1 cellular context compared by ENCODE assay signal in the genomic region with DNA sequence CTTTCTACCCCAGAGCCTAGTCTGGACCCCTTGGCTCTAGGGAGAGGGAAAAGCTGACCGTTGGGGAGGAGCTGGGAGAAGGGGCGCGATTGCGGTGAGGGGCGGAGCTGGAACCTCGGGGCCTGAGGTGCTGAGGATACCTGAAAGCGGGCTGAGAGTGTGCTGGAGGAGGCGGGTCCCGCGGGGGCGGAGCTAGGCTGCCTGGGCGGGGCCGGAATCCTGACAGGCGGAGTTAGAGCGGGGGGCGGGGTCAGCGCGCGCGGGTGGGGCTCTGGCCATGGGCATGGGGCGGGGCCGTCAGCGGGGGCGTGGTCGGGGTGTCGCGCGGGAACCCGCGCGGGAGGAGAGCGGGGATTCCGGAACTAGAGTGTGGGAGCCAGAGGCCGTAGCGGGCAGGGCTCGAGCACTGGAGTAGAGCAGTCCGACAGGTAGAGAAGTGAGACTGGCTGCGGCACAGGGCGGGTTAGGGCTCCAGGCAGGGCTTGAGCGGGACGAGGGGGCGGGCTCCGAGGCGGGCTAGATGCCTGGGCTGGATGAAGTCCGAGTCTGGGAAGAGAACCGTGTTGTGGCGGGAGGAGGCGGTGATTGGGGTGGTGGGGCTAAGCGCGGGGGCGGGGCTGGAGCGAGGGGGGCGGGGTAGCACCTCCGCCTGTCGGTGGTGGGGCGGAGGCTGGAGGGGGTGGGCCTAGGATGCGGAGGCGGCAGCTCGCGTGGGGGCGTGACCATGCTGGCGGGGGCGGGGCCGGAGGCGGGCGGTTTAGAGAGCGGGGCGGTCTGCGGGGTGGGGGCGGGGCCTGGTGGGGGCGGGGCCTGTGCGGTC.
TF ChIP-seq lines count a peak whose summit lies in the region.

A gene (plus strand): TSS at position 815 of the 820 bp plus-strand sequence. CDS start 35 bp downstream, outside the sequence.

TF ChIP-seq in HEK293, 187 proteins besides CTCF, POLR2A, EP300 and RAD21 (continued from another document and continues in another):
- TF ChIP-seq, protein P1, sequence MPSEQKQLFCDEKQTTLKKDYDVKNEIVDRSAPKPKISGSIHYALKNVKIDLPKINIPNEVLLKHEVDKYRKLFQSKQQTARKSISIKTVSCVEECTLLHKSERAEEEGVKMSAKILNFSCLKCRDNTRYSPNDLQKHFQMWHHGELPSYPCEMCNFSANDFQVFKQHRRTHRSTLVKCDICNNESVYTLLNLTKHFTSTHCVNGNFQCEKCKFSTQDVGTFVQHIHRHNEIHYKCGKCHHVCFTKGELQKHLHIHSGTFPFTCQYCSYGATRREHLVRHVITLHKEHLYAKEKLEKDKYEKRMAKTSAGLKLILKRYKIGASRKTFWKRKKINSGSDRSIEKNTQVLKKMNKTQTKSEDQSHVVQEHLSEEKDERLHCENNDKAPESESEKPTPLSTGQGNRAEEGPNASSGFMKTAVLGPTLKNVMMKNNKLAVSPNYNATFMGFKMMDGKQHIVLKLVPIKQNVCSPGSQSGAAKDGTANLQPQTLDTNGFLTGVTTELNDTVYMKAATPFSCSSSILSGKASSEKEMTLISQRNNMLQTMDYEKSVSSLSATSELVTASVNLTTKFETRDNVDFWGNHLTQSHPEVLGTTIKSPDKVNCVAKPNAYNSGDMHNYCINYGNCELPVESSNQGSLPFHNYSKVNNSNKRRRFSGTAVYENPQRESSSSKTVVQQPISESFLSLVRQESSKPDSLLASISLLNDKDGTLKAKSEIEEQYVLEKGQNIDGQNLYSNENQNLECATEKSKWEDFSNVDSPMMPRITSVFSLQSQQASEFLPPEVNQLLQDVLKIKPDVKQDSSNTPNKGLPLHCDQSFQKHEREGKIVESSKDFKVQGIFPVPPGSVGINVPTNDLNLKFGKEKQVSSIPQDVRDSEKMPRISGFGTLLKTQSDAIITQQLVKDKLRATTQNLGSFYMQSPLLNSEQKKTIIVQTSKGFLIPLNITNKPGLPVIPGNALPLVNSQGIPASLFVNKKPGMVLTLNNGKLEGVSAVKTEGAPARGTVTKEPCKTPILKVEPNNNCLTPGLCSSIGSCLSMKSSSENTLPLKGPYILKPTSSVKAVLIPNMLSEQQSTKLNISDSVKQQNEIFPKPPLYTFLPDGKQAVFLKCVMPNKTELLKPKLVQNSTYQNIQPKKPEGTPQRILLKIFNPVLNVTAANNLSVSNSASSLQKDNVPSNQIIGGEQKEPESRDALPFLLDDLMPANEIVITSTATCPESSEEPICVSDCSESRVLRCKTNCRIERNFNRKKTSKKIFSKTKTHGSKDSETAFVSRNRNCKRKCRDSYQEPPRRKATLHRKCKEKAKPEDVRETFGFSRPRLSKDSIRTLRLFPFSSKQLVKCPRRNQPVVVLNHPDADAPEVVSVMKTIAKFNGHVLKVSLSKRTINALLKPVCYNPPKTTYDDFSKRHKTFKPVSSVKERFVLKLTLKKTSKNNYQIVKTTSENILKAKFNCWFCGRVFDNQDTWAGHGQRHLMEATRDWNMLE (tag by site-specific recombination; conservative IDR thresholded peaks at IDR 0.05; ENCODE audit: low read depth): no peak
- TF ChIP-seq RBAK (tag by site-specific recombination; IDR thresholded peaks at IDR 0.05): no peak
- no peak for TF ChIP-seq ZNF132 (tag by site-specific recombination; IDR thresholded peaks at IDR 0.05; ENCODE audit: borderline replicate concordance)
- TF ChIP-seq ZNF335 (tag by site-specific recombination; conservative IDR thresholded peaks at IDR 0.05): no peak
- TF ChIP-seq KLF1 (tag by site-specific recombination; IDR thresholded peaks at IDR 0.05): peak; percentile 73
- no peak for TF ChIP-seq ZNF274 (IDR thresholded peaks at IDR 0.05; ENCODE audit: low read length)
- no peak for TF ChIP-seq ZNF274 (tag by site-specific recombination; IDR thresholded peaks at IDR 0.05; ENCODE audit: borderline replicate concordance)
- TF ChIP-seq, protein P2, sequence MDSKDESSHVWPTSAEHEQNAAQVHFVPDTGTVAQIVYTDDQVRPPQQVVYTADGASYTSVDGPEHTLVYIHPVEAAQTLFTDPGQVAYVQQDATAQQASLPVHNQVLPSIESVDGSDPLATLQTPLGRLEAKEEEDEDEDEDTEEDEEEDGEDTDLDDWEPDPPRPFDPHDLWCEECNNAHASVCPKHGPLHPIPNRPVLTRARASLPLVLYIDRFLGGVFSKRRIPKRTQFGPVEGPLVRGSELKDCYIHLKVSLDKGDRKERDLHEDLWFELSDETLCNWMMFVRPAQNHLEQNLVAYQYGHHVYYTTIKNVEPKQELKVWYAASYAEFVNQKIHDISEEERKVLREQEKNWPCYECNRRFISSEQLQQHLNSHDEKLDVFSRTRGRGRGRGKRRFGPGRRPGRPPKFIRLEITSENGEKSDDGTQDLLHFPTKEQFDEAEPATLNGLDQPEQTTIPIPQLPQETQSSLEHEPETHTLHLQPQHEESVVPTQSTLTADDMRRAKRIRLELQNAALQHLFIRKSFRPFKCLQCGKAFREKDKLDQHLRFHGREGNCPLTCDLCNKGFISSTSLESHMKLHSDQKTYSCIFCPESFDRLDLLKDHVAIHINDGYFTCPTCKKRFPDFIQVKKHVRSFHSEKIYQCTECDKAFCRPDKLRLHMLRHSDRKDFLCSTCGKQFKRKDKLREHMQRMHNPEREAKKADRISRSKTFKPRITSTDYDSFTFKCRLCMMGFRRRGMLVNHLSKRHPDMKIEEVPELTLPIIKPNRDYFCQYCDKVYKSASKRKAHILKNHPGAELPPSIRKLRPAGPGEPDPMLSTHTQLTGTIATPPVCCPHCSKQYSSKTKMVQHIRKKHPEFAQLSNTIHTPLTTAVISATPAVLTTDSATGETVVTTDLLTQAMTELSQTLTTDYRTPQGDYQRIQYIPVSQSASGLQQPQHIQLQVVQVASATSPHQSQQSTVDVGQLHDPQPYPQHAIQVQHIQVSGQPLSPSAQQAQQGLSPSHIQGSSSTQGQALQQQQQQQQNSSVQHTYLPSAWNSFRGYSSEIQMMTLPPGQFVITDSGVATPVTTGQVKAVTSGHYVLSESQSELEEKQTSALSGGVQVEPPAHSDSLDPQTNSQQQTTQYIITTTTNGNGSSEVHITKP (tag by site-specific recombination; IDR thresholded peaks at IDR 0.05): peak; percentile 30; the same call in 1 of the 2 replicates
- peak; percentile 16; the same call in 1 of the 2 replicates for TF ChIP-seq OVOL3 (tag by site-specific recombination; IDR thresholded peaks at IDR 0.05)
- peak; percentile 57 for TF ChIP-seq ZXDB (tag by site-specific recombination; IDR thresholded peaks at IDR 0.05)
- peak; percentile 75 for TF ChIP-seq ZFHX2 (tag by site-specific recombination; conservative IDR thresholded peaks at IDR 0.05)
- peak; percentile 63; the same call in 1 of the 2 replicates for TF ChIP-seq ZBTB20 (tag by site-specific recombination; IDR thresholded peaks at IDR 0.05)
- TF ChIP-seq, protein P3, sequence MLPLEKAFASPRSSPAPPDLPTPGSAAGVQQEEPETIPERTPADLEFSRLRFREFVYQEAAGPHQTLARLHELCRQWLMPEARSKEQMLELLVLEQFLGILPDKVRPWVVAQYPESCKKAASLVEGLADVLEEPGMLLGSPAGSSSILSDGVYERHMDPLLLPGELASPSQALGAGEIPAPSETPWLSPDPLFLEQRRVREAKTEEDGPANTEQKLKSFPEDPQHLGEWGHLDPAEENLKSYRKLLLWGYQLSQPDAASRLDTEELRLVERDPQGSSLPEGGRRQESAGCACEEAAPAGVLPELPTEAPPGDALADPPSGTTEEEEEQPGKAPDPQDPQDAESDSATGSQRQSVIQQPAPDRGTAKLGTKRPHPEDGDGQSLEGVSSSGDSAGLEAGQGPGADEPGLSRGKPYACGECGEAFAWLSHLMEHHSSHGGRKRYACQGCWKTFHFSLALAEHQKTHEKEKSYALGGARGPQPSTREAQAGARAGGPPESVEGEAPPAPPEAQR (tag by site-specific recombination; IDR thresholded peaks at IDR 0.05): no peak
- TF ChIP-seq, protein P4, sequence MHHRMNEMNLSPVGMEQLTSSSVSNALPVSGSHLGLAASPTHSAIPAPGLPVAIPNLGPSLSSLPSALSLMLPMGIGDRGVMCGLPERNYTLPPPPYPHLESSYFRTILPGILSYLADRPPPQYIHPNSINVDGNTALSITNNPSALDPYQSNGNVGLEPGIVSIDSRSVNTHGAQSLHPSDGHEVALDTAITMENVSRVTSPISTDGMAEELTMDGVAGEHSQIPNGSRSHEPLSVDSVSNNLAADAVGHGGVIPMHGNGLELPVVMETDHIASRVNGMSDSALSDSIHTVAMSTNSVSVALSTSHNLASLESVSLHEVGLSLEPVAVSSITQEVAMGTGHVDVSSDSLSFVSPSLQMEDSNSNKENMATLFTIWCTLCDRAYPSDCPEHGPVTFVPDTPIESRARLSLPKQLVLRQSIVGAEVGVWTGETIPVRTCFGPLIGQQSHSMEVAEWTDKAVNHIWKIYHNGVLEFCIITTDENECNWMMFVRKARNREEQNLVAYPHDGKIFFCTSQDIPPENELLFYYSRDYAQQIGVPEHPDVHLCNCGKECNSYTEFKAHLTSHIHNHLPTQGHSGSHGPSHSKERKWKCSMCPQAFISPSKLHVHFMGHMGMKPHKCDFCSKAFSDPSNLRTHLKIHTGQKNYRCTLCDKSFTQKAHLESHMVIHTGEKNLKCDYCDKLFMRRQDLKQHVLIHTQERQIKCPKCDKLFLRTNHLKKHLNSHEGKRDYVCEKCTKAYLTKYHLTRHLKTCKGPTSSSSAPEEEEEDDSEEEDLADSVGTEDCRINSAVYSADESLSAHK (tag by site-specific recombination; IDR thresholded peaks at IDR 0.05): no peak
- TF ChIP-seq, protein P5, sequence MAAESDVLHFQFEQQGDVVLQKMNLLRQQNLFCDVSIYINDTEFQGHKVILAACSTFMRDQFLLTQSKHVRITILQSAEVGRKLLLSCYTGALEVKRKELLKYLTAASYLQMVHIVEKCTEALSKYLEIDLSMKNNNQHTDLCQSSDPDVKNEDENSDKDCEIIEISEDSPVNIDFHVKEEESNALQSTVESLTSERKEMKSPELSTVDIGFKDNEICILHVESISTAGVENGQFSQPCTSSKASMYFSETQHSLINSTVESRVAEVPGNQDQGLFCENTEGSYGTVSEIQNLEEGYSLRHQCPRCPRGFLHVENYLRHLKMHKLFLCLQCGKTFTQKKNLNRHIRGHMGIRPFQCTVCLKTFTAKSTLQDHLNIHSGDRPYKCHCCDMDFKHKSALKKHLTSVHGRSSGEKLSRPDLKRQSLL (tag by site-specific recombination; IDR thresholded peaks at IDR 0.05): peak; percentile 93
- TF ChIP-seq ZNF394 (tag by site-specific recombination; IDR thresholded peaks at IDR 0.05; ENCODE audit: borderline replicate concordance): peak; percentile 96
- TF ChIP-seq ZNF785 (tag by site-specific recombination; IDR thresholded peaks at IDR 0.05): 0 out of 2 replicates have a peak, but pooled peaks have one; percentile 26
- TF ChIP-seq ZNF473 (tag by site-specific recombination; IDR thresholded peaks at IDR 0.05): no peak
- TF ChIP-seq, protein P6, sequence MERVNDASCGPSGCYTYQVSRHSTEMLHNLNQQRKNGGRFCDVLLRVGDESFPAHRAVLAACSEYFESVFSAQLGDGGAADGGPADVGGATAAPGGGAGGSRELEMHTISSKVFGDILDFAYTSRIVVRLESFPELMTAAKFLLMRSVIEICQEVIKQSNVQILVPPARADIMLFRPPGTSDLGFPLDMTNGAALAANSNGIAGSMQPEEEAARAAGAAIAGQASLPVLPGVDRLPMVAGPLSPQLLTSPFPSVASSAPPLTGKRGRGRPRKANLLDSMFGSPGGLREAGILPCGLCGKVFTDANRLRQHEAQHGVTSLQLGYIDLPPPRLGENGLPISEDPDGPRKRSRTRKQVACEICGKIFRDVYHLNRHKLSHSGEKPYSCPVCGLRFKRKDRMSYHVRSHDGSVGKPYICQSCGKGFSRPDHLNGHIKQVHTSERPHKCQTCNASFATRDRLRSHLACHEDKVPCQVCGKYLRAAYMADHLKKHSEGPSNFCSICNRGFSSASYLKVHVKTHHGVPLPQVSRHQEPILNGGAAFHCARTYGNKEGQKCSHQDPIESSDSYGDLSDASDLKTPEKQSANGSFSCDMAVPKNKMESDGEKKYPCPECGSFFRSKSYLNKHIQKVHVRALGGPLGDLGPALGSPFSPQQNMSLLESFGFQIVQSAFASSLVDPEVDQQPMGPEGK (tag by site-specific recombination; IDR thresholded peaks at IDR 0.05): peak; percentile 55
- peak; percentile 40; the same call in 1 of the 2 replicates for TF ChIP-seq ZNF501 (tag by site-specific recombination; IDR thresholded peaks at IDR 0.05)
- TF ChIP-seq ZNF677 (tag by site-specific recombination; IDR thresholded peaks at IDR 0.05): no peak
- no peak for TF ChIP-seq ZNF791 (tag by site-specific recombination; IDR thresholded peaks at IDR 0.05)
- TF ChIP-seq ZNF585B (tag by site-specific recombination; IDR thresholded peaks at IDR 0.05): no peak
- peak; percentile 56; the same call in 1 of the 2 replicates for TF ChIP-seq ZNF391 (tag by site-specific recombination; IDR thresholded peaks at IDR 0.05; ENCODE audit: borderline replicate concordance, low read depth)
- TF ChIP-seq, protein P7, sequence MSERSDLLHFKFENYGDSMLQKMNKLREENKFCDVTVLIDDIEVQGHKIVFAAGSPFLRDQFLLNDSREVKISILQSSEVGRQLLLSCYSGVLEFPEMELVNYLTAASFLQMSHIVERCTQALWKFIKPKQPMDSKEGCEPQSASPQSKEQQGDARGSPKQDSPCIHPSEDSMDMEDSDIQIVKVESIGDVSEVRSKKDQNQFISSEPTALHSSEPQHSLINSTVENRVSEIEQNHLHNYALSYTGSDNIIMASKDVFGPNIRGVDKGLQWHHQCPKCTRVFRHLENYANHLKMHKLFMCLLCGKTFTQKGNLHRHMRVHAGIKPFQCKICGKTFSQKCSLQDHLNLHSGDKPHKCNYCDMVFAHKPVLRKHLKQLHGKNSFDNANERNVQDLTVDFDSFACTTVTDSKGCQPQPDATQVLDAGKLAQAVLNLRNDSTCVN (tag by site-specific recombination; optimal IDR thresholded peaks at IDR 0.05): peak; percentile 71
- peak; percentile 99 for TF ChIP-seq KLF9 (tag by site-specific recombination; IDR thresholded peaks at IDR 0.05; ENCODE audit: low read depth)
- peak; percentile 41; the same call in 1 of the 2 replicates for TF ChIP-seq SP7 (tag by site-specific recombination; IDR thresholded peaks at IDR 0.05)
- peak; percentile 97 for TF ChIP-seq SP3 (tag by site-specific recombination; IDR thresholded peaks at IDR 0.05)
- TF ChIP-seq KLF10 (tag by site-specific recombination; IDR thresholded peaks at IDR 0.05): peak; percentile 62
- 0 out of 2 replicates have a peak, but pooled peaks have one; percentile 11 for TF ChIP-seq ZEB2 (tag by site-specific recombination; IDR thresholded peaks at IDR 0.05)
- no peak for TF ChIP-seq ZNF169 (tag by site-specific recombination; IDR thresholded peaks at IDR 0.05)
- no peak for TF ChIP-seq ZNF664 (tag by site-specific recombination; IDR thresholded peaks at IDR 0.05)
- no peak for TF ChIP-seq ZNF658 (tag by site-specific recombination; IDR thresholded peaks at IDR 0.05)
- TF ChIP-seq, protein P8, sequence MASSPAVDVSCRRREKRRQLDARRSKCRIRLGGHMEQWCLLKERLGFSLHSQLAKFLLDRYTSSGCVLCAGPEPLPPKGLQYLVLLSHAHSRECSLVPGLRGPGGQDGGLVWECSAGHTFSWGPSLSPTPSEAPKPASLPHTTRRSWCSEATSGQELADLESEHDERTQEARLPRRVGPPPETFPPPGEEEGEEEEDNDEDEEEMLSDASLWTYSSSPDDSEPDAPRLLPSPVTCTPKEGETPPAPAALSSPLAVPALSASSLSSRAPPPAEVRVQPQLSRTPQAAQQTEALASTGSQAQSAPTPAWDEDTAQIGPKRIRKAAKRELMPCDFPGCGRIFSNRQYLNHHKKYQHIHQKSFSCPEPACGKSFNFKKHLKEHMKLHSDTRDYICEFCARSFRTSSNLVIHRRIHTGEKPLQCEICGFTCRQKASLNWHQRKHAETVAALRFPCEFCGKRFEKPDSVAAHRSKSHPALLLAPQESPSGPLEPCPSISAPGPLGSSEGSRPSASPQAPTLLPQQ (tag by site-specific recombination; IDR thresholded peaks at IDR 0.05): peak; percentile 20
- peak; percentile 97 for TF ChIP-seq KLF8 (tag by site-specific recombination; IDR thresholded peaks at IDR 0.05)
